ENCODE assay signal across 8 cellular contexts in the genomic region with DNA sequence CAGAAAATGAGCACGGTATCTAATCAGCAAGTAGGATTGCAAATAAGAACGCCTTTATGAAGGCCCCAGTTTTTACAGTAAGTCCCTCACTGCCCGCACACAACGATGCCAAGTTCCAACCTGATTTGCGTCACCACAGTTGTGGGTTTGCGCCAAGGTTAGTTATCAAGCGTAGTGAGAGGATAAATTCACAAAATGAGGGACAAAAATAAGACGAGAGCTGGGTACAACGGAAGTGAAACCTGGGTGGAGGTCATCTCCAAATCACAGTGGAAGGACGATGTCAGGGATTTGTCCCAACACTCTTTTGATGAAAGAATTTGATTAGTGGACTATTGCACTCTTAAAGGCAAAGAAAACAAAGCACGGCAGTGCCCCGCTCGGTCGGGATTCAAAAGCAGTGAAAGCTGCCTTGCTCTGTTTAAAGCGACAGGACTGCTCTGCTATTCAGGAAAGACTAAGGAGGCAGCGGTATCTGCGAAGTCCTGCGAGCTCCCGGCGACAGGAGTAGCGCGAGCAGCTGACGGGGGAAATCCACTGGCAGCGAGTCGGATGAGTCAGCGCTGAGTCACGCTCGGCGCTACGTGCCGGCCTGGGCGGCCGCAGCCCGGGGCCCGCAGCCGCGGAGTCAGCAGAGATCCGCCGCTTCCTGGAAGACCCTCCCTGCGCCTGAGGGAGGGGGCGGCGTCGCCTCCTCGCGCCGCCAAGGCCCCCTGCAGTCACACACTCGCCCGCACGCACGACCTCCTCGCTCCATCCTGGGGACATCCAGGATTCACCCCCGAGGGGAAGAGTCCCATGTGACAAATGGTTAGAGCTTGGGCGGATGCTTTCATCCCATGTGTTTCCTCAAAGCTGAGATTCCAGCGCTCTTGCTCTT.
DNase-seq lines count a peak whose midpoint lies in the region; FAIRE-seq and TF ChIP-seq lines count a peak whose summit lies in the region.

No MANE protein-coding gene starts in this region.

- TF ChIP-seq POLR2A in H54 (IDR thresholded peaks at IDR 0.05; ENCODE audit: low read depth, low read length) (peak; percentile 57; the same call in 1 of the 2 replicates), suprapubic skin (IDR thresholded peaks at IDR 0.05) (peak; percentile 36 to 37)

- H3K36me3 ChIP-seq in ES-I3 (ENCODE audit: insufficient read depth, low read length) (no peaks in the 10 kb centered on the region), Loucy (ENCODE audit: insufficient read depth, low read length) (no peaks in the 10 kb centered on the region), SJSA1 (no peaks in the 10 kb centered on the region), suprapubic skin (no peaks in the 10 kb centered on the region)

- H2AFZ ChIP-seq in Loucy (ENCODE audit: low read length), result peak overlapping the region; percentile 64

- H3K4me3 ChIP-seq in Loucy (ENCODE audit: low read length, poor library complexity, severe bottlenecking) (peak overlapping the region; percentile 76), SJSA1 (peak overlapping the region; percentile 29), suprapubic skin (peak overlapping the region; percentile 56)

- no peaks in the 10 kb centered on the region for H3K9me2 ChIP-seq in Loucy (replicated peaks; ENCODE audit: low read depth, low read length)

- DNase-seq in H54 (ENCODE audit: insufficient read length, low spot score) (peak; percentile 78), SJSA1 (ENCODE audit: low read depth in 1 of 2, low spot score in 2 of 2) (peak; percentile 98), globus pallidus (ENCODE audit: low spot score) (peak; percentile 91), nucleus accumbens (lab: John Stamatoyannopoulos, UW) (peak in 55 of 56 donors; percentile 58 to 94 (median 85)), suprapubic skin (ENCODE audit: low spot score in 2 of 2) (peak; percentile 93 to 95)
- peak; percentile 91 for DNase-seq in activated naive CD4-positive, alpha-beta T cell treated with anti-CD3 and anti-CD28 coated beads, Interleukin-2, amount 50 U/mL, for 16 hours

- TF ChIP-seq CTCF in Loucy (conservative IDR thresholded peaks at IDR 0.05; ENCODE audit: low read length), result no peak
- TF ChIP-seq CTCF in suprapubic skin (IDR thresholded peaks at IDR 0.05), result no peak

- no peaks in the 10 kb centered on the region for H3K27me3 ChIP-seq in Loucy (ENCODE audit: insufficient read depth, low read length, poor library complexity, severe bottlenecking)
- no peaks in the 10 kb centered on the region for H3K27me3 ChIP-seq in SJSA1 (replicated peaks)
- H3K27me3 ChIP-seq in suprapubic skin, result no peaks in the 10 kb centered on the region

- under 1% methylated on average over 33 of the region's 54 CpGs for WGBS in suprapubic skin

- H3K4me2 ChIP-seq in Loucy (ENCODE audit: low read depth, low read length, poor library complexity, severe bottlenecking), result peak overlapping the region; percentile 92

- H4K20me1 ChIP-seq in Loucy (ENCODE audit: insufficient read depth, low read length, poor library complexity, severe bottlenecking), result no peaks in the 10 kb centered on the region

- H3F3A ChIP-seq in Loucy (ENCODE audit: low read depth), result no peaks in the 10 kb centered on the region

- H3K9me3 ChIP-seq in ES-I3 (ENCODE audit: control insufficient read depth, insufficient read depth, low read length) (no peaks in the 10 kb centered on the region), Loucy (ENCODE audit: insufficient read depth, low read depth, low read length) (no peaks in the 10 kb centered on the region), SJSA1 (replicated peaks) (no peaks in the 10 kb centered on the region), suprapubic skin (no peaks in the 10 kb centered on the region)

- H3K9ac ChIP-seq in ES-I3 (ENCODE audit: low read depth, low read length) (peak overlapping the region; percentile 62), Loucy (ENCODE audit: low read depth, low read length, poor library complexity, severe bottlenecking) (no peak overlapping the region)

- TF ChIP-seq EP300 in suprapubic skin (IDR thresholded peaks at IDR 0.05), result no peak

- H3K79me2 ChIP-seq in Loucy (ENCODE audit: insufficient read depth, low read length), result no peaks in the 10 kb centered on the region

- peaks cover 7% of the 10 kb centered on the region for H3K4me1 ChIP-seq in ES-I3 (ENCODE audit: insufficient read depth, low read length)
- H3K4me1 ChIP-seq in Loucy (ENCODE audit: insufficient read depth, low read length, poor library complexity, severe bottlenecking), result peaks cover 11% of the 10 kb centered on the region
- peaks cover 45% of the 10 kb centered on the region for H3K4me1 ChIP-seq in SJSA1 (replicated peaks)
- peaks cover 19% of the 10 kb centered on the region for H3K4me1 ChIP-seq in suprapubic skin

- peak overlapping the region; percentile 96 for H3K27ac ChIP-seq in SJSA1
- H3K27ac ChIP-seq in suprapubic skin, result peak overlapping the region; percentile 89

- peak; percentile 71 for FAIRE-seq in H54 (lab: Jason Lieb, UNC)

Comparison
In these comparisons a context has a peak if more than half of its experiments do, and no peak if none do; other contexts are left out.
1. Peak in every context shown above with its lines: DNase-seq, H3K4me3 ChIP-seq and H3K27ac ChIP-seq.